In genomic region chr14:22537436-22538310, GRCh38 we compare ENCODE assay signal across 10 cellular contexts. TPM values are rescaled to one million over a fixed set of nuclear protein-coding genes. Genes with fewer than 3 reads are reported as not detected.
DNase-seq lines count a peak whose midpoint lies in the region; ATAC-seq, FAIRE-seq and TF ChIP-seq lines count a peak whose summit lies in the region.
"Had no signal": no experiment of that assay in that cellular context is flagged by ENCODE, and none has a peak within 500 bp of the region (broad histone marks: within the 10 kb centered on the region; RNA-seq: fewer than 3 reads in every experiment).

No MANE protein-coding gene starts in this region.

- POLR2A ChIA-PET in HCT116 (lab: Charles Lee), result no interaction called here
- POLR2A ChIA-PET in GM12878 (lab: Charles Lee), result interaction anchor here (0.8 to 7.4 kb wide), 20 partner anchors 8 to 153 kb away, joined by 3 to 74 read pairs (median 5); no protein-coding TSS in a partner anchor
- POLR2A ChIA-PET in naive thymus-derived CD4-positive, alpha-beta T cell (lab: Charles Lee), result interaction anchor here (0.5 to 12.9 kb wide), 15 partner anchors 9 to 770 kb away, joined by 3 to 458 read pairs (median 4); no protein-coding TSS in a partner anchor

- H3K9me3 ChIP-seq in BLaER1, result no peaks in the 10 kb centered on the region
- no peaks in the 10 kb centered on the region for H3K9me3 ChIP-seq in HCT116 (ENCODE audit: control insufficient read depth in 1 of 2, insufficient read depth in 1 of 2, low read depth in 1 of 2, low read length in 2 of 2)
- H3K9me3 ChIP-seq in GM12878 (replicated peaks; ENCODE audit: control insufficient read depth, insufficient read depth, low read length), result no peaks in the 10 kb centered on the region
- H3K9me3 ChIP-seq in naive thymus-derived CD4-positive, alpha-beta T cell (ENCODE audit: control insufficient read depth in 2 of 3, low read length in 3 of 3), result no peaks in the 10 kb centered on the region

- H3K79me2 ChIP-seq in HCT116 (ENCODE audit: insufficient read depth, low read length) (no peaks in the 10 kb centered on the region), GM12878 (ENCODE audit: control insufficient read depth, insufficient read depth, low read length) (peaks cover 53% of the 10 kb centered on the region)

- CTCF ChIA-PET in HCT116 (lab: Charles Lee) (no interaction called here), GM12878 (lab: Yijun Ruan, JAX) (interaction anchor here (0.5 to 6.5 kb wide), 15 partner anchors 12 to 313 kb away, joined by 3 to 58 read pairs (median 5); no protein-coding TSS in a partner anchor)
- CTCF ChIA-PET in naive thymus-derived CD4-positive, alpha-beta T cell (lab: Charles Lee), result interaction anchor here (0.7 to 2.7 kb wide), 11 partner anchors 9 to 814 kb away, joined by 3 to 12 read pairs (median 4); no protein-coding TSS in a partner anchor

- H3K4me2 ChIP-seq in BLaER1 (peak overlapping the region; percentile 44), HCT116 (ENCODE audit: low read length) (peak overlapping the region; percentile 33), GM12878 (ENCODE audit: control insufficient read depth, insufficient read depth) (no peak overlapping the region)

- H3K4me3 Mint-ChIP-seq in naive thymus-derived CD4-positive, alpha-beta T cell, result peak overlapping the region; percentile 79 to 93 (median 87)

- 83% methylated on average over 8 of the region's 8 CpGs for WGBS in GM12878 (ENCODE audit: insufficient coverage, insufficient replicate concordance, low lambda C conversion rate, missing lambda C conversion rate)

- no peak for FAIRE-seq in GM12878 (lab: Jason Lieb, UNC)
- FAIRE-seq: endometrium had no signal

- peaks cover 100% of the 10 kb centered on the region for H3K4me1 ChIP-seq in BLaER1
- peaks cover 12 to 22% of the 10 kb centered on the region in 2 experiments for H3K4me1 ChIP-seq in HCT116 (ENCODE audit: control insufficient read depth in 1 of 2, insufficient read depth in 2 of 2, low read length in 2 of 2)
- peaks cover 65% of the 10 kb centered on the region for H3K4me1 ChIP-seq in GM12878 (ENCODE audit: control insufficient read depth, insufficient read depth, low read length)
- peaks cover 94 to 97% of the 10 kb centered on the region in 2 donors for H3K4me1 ChIP-seq in naive thymus-derived CD4-positive, alpha-beta T cell (ENCODE audit: control insufficient read depth in 2 of 2, insufficient read depth in 2 of 2, low read length in 2 of 2)

- no peaks in the 10 kb centered on the region for H3K9me3 Mint-ChIP-seq in naive thymus-derived CD4-positive, alpha-beta T cell

- peak overlapping the region; percentile 92 to 99 (median 94) for H3K27ac Mint-ChIP-seq in naive thymus-derived CD4-positive, alpha-beta T cell

- TF ChIP-seq EP300 in GM12878 (IDR thresholded peaks at IDR 0.05; ENCODE audit: borderline replicate concordance in 1 of 2, control insufficient read depth in 1 of 2, low read depth in 2 of 2, low read length in 2 of 2), result no peak

- intact Hi-C loops in HCT116 (cut with micrococcal nuclease), result no loop called here
- intact Hi-C loops in GM12878 (cut with micrococcal nuclease; ENCODE audit: unreplicated experiment), result loop anchor here (1.0 to 2.0 kb wide), 3 partner anchors 13 to 47 kb away; no protein-coding TSS in a partner anchor
- intact Hi-C loops in naive thymus-derived CD4-positive, alpha-beta T cell (cut with micrococcal nuclease), result loop anchor here (1.0 to 2.0 kb wide), 9 partner anchors 8 to 33 kb away; no protein-coding TSS in a partner anchor

- RAD21 ChIA-PET in HCT116 (lab: Charles Lee; ENCODE audit: low non-redundant PET in 1 of 2, low total read pairs in 2 of 2, uncharacterized antibody in 2 of 2, unreplicated experiment in 2 of 2), result no interaction called here
- RAD21 ChIA-PET in GM12878 (lab: Charles Lee; ENCODE audit: unreplicated experiment), result interaction anchor here (0.8 to 3.6 kb wide), 18 partner anchors 8 to 153 kb away, joined by 3 to 49 read pairs (median 8); no protein-coding TSS in a partner anchor

- SMC1A ChIA-PET in GM12878 (lab: Charles Lee; ENCODE audit: uncharacterized antibody, unreplicated experiment), result interaction anchor here (0.7 to 7.8 kb wide), 18 partner anchors 11 to 153 kb away, joined by 3 to 105 read pairs (median 5); no protein-coding TSS in a partner anchor

- H2AFZ ChIP-seq in HCT116 (ENCODE audit: low read depth, low read length, poor library complexity, severe bottlenecking), result peak overlapping the region; percentile 3
- H2AFZ ChIP-seq in GM12878 (ENCODE audit: control insufficient read depth, low read depth, low read length), result no peak overlapping the region

- TF ChIP-seq POLR2A in HCT116 (IDR thresholded peaks at IDR 0.05; ENCODE audit: borderline replicate concordance, extremely low read depth, insufficient read depth, insufficient read length) (no peak), GM12878 (IDR thresholded peaks at IDR 0.05; ENCODE audit: low read depth, low read length) (no peak)

- no peaks in the 10 kb centered on the region for H3K9me2 ChIP-seq in HCT116 (ENCODE audit: insufficient read depth)

- TF ChIP-seq RAD21 in HCT116 (IDR thresholded peaks at IDR 0.05; ENCODE audit: low read depth) (no peak), GM12878 (IDR thresholded peaks at IDR 0.05; ENCODE audit: insufficient read depth, low read depth, low read length) (no peak)

- BruUV-seq in HCT116 (replicated peaks; lab: Mats Ljungman, UMichigan) (no TSS peak), GM12878 (replicated peaks; lab: Mats Ljungman, UMichigan) (no TSS peak)

- H3K27ac ChIP-seq in BLaER1, result peak overlapping the region; percentile 73
- H3K27ac ChIP-seq in HCT116 (ENCODE audit: low read depth, low read length), result peak overlapping the region; percentile 56
- H3K27ac ChIP-seq in GM12878 (ENCODE audit: control insufficient read depth, insufficient read depth), result peak overlapping the region; percentile 97
- peak overlapping the region; percentile 90 for H3K27ac ChIP-seq in naive thymus-derived CD4-positive, alpha-beta T cell (ENCODE audit: low read depth, low read length)

- H3K9ac ChIP-seq in BLaER1 (0 out of 2 replicates have a peak overlapping the region, but pooled peaks have one; percentile 45), HCT116 (ENCODE audit: low read length) (no peak overlapping the region), GM12878 (ENCODE audit: control insufficient read depth, insufficient read depth, low read length) (peak overlapping the region; percentile 22)

- peak; percentile 31; the same call in 1 of the 2 replicates for ATAC-seq in HCT116
- no peak for ATAC-seq in GM12878
- ATAC-seq in naive thymus-derived CD4-positive, alpha-beta T cell, result no peak
- ATAC-seq in HG02970 (IDR thresholded peaks at IDR 0.05; ENCODE audit: low FRiP score, unreplicated experiment), result no peak
- no peak for ATAC-seq in GM18873 (IDR thresholded peaks at IDR 0.05; ENCODE audit: low FRiP score, unreplicated experiment)
- ATAC-seq in GM21528 (IDR thresholded peaks at IDR 0.05; ENCODE audit: low FRiP score, unreplicated experiment), result no peak
- ATAC-seq in HG02840 (IDR thresholded peaks at IDR 0.05; ENCODE audit: low FRiP score, unreplicated experiment), result no peak

- peaks cover 100% of the 10 kb centered on the region for H4K20me1 ChIP-seq in BLaER1
- no peaks in the 10 kb centered on the region for H4K20me1 ChIP-seq in HCT116 (ENCODE audit: insufficient read depth)
- no peaks in the 10 kb centered on the region for H4K20me1 ChIP-seq in GM12878 (ENCODE audit: control insufficient read depth, insufficient read depth)

- TF ChIP-seq CTCF in HCT116 (IDR thresholded peaks at IDR 0.05 in 2 of 3, conservative IDR thresholded peaks at IDR 0.05 in 1 of 3; ENCODE audit: borderline replicate concordance in 1 of 3, insufficient read depth in 1 of 3, low read depth in 2 of 3, low read length in 2 of 3) (no peak), GM12878 (IDR thresholded peaks at IDR 0.05 in 2 of 3, conservative IDR thresholded peaks at IDR 0.05 in 1 of 3; ENCODE audit: control insufficient read depth in 2 of 3, extremely low read depth in 1 of 3, insufficient read depth in 1 of 3, low read depth in 3 of 3, low read length in 3 of 3) (no peak)

- H3K4me3 ChIP-seq in BLaER1 (no peak overlapping the region), HCT116 (replicated peaks in 1 of 2; ENCODE audit: low read depth in 1 of 2, low read length in 2 of 2) (no peak overlapping the region), GM12878 (no peak overlapping the region)
- peak overlapping the region; percentile 46 for H3K4me3 ChIP-seq in naive thymus-derived CD4-positive, alpha-beta T cell (ENCODE audit: low read length)

- no peaks in the 10 kb centered on the region for H3K27me3 ChIP-seq in BLaER1
- no peaks in the 10 kb centered on the region for H3K27me3 ChIP-seq in HCT116 (ENCODE audit: insufficient read depth, low read length)
- no peaks in the 10 kb centered on the region for H3K27me3 ChIP-seq in GM12878 (replicated peaks in 1 of 2; ENCODE audit: control insufficient read depth in 2 of 2, insufficient read depth in 2 of 2, low read length in 1 of 2)
- H3K27me3 ChIP-seq in naive thymus-derived CD4-positive, alpha-beta T cell (ENCODE audit: control insufficient read depth in 2 of 2, insufficient read depth in 2 of 2, low read length in 2 of 2), result no peaks in the 10 kb centered on the region

- in situ Hi-C loops in GM12878 (cut with MboI), result no loop called here

- peaks cover 59 to 100% (median 97%) of the 10 kb centered on the region in 7 donors for H3K4me1 Mint-ChIP-seq in naive thymus-derived CD4-positive, alpha-beta T cell

- no peaks in the 10 kb centered on the region for H3K27me3 Mint-ChIP-seq in naive thymus-derived CD4-positive, alpha-beta T cell

- H3K36me3 ChIP-seq in BLaER1 (peaks cover 96% of the 10 kb centered on the region), HCT116 (ENCODE audit: control insufficient read depth in 1 of 2, insufficient read depth in 2 of 2, low read length in 2 of 2) (no peaks in the 10 kb centered on the region), GM12878 (ENCODE audit: control insufficient read depth in 2 of 2, insufficient read depth in 2 of 2, low read length in 1 of 2) (peaks cover 3 to 12% of the 10 kb centered on the region in 2 experiments)
- H3K36me3 ChIP-seq in naive thymus-derived CD4-positive, alpha-beta T cell (ENCODE audit: control insufficient read depth in 2 of 3, insufficient read depth in 3 of 3, low read length in 3 of 3), result peaks cover 17 to 85% (median 84%) of the 10 kb centered on the region in 3 experiments

- peaks cover 26 to 93% (median 89%) of the 10 kb centered on the region in 5 donors for H3K36me3 Mint-ChIP-seq in naive thymus-derived CD4-positive, alpha-beta T cell

- DNase-seq in HCT116 (ENCODE audit: low read depth, low spot score) (no peak), GM12878 (ENCODE audit: low read depth, low spot score) (no peak)
- DNase-seq in naive thymus-derived CD4-positive, alpha-beta T cell, result no peak
- DNase-seq: NCI-H1694 treated with DMSO at 0.1 percent for 48 hours had no signal

RNA-seq across cellular contexts. Expression of gene DAD1, which starts 51.4 kb away (rescaled TPM):
- total RNA-seq in HCT116 (2021; ENCODE audit: unreplicated experiment), result 162 TPM
- 142 and 163 TPM in 2 replicates for polyA plus RNA-seq in HCT116 (2012)
- total RNA-seq in GM12878 (2013; cell fraction: nucleolus; rRNA removed), result 77.8 and 78.3 TPM in 2 replicates
- total RNA-seq in GM12878 (2014; rRNA removed), result 248 and 269 TPM in 2 replicates
- total RNA-seq in GM12878 (2014; rRNA removed; fragmentation: Illumina TruSeq; extraction: Trizol), result 210 and 218 TPM in 2 replicates
- total RNA-seq in GM12878 (2021), result 161 and 169 TPM in 2 replicates
- polyA plus RNA-seq in GM12878 (2011; ENCODE audit: low read depth), result 154 TPM
- 302 and 306 TPM in 2 replicates for polyA plus RNA-seq in GM12878 (2011; rRNA removed)
- 434 and 580 TPM in 2 replicates for polyA plus RNA-seq in GM12878 (2011; cell fraction: cytosol; rRNA removed)
- polyA plus RNA-seq in GM12878 (2011; cell fraction: nucleus; rRNA removed), result 112 and 139 TPM in 2 replicates
- 237 and 253 TPM in 2 replicates for polyA plus RNA-seq in GM12878 (2012)
- 306 and 315 TPM in 2 replicates for polyA plus RNA-seq in GM12878 (2014; fragmentation: Illumina TruSeq; extraction: Trizol)
- polyA plus RNA-seq in GM12878 (2014; fragmentation: Nextera tagmentation; extraction: Ambion mirVana), result 100 to 1,000 TPM; 711 to 920 TPM
- 294 and 324 TPM in 2 replicates for polyA plus RNA-seq in GM12878 (2014; rRNA removed)
- polyA plus RNA-seq in GM12878 (2016; fragmentation: Nextera tagmentation; extraction: Ambion mirVana), result 100 to 1,000 TPM; 604 to 609 TPM
- polyA minus RNA-seq in GM12878 (2011; rRNA and poly(A)+ RNA removed), result 104 and 162 TPM in 2 replicates
- 33.4 and 47.1 TPM in 2 replicates for polyA minus RNA-seq in GM12878 (2011; cell fraction: cytosol; rRNA and poly(A)+ RNA removed)
- polyA minus RNA-seq in GM12878 (2011; cell fraction: nucleus; rRNA and poly(A)+ RNA removed), result 42.2 and 59.7 TPM in 2 replicates
- total RNA-seq in naive thymus-derived CD4-positive, alpha-beta T cell, result 100 to 1,000 TPM in 3 of 5 experiments, 10 to 100 TPM in 2; 68.8 to 157 (median 117) TPM
- polyA plus RNA-seq in naive thymus-derived CD4-positive, alpha-beta T cell, result 100 to 1,000 TPM; 766 to 777 TPM
